In genomic region chr4:173547889-173548288, GRCh38 we compare ENCODE assay signal across 16 cellular contexts. TPM values are rescaled to one million over a fixed set of nuclear protein-coding genes. Genes with fewer than 3 reads are reported as not detected.
DNase-seq lines count a peak whose midpoint lies in the region; ATAC-seq lines count a peak whose summit lies in the region.
"Had no signal": no experiment of that assay in that cellular context is flagged by ENCODE, and none has a peak within 500 bp of the region (broad histone marks: within the 10 kb centered on the region; RNA-seq: fewer than 3 reads in every experiment).

No MANE protein-coding gene starts in this region.

- no peak overlapping the region for H3K4me3 ChIP-seq in right cardiac atrium (ENCODE audit: low read length)
- H3K4me3 ChIP-seq: MG63, thoracic aorta had no signal

- no peaks in the 10 kb centered on the region for H3K9me3 ChIP-seq in right cardiac atrium (ENCODE audit: control insufficient read depth, low read length)
- H3K9me3 ChIP-seq: Caco-2, MG63, thoracic aorta had no signal

- intact Hi-C loops in right cardiac atrium (cut with DNase I), result loop anchor here in 1 of 4 donors (10.0 kb wide), 1 partner anchor 117 kb away; no protein-coding TSS in a partner anchor

- DNase-seq in EH (ENCODE audit: low read depth) (peak; percentile 3), Kasumi-1 (lab: John Stamatoyannopoulos, UW) (peak; percentile 24 to 31), SKM-1 (lab: John Stamatoyannopoulos, UW; ENCODE audit: unreplicated experiment) (peak; percentile 14), right cardiac atrium (peak in 1 of 3 donors; percentile 55)
- no peak for DNase-seq in stimulated activated CD4-positive, alpha-beta T cell treated with anti-CD3 and anti-CD28 coated beads, Interleukin-4, amount 100 ng/mL, for 1 hour
- DNase-seq: activated CD4-positive, alpha-beta T cell treated with anti-CD3 and anti-CD28 coated beads, Interleukin-2, amount 50 U/mL, for 4 hours; activated T-cell treated with anti-CD3 and anti-CD28 coated beads, Interleukin-2, amount 50 U/mL, for 24 hours; Caco-2; MG63; NCI-H2081 treated with DMSO at 0.1 percent for 48 hours had no signal

- H3K27me3 ChIP-seq in right cardiac atrium (ENCODE audit: control insufficient read depth, insufficient read depth), result no peaks in the 10 kb centered on the region
- H3K27me3 ChIP-seq: MG63 had no signal

- H3K27ac ChIP-seq in right cardiac atrium (ENCODE audit: low read length), result no peak overlapping the region
- H3K27ac ChIP-seq: epithelial cell of prostate, thoracic aorta had no signal

- peak; percentile 70 to 83 for ATAC-seq in right cardiac atrium
- ATAC-seq in GM21381 (IDR thresholded peaks at IDR 0.05; ENCODE audit: unreplicated experiment), result no peak
- no peak for ATAC-seq in GM19328 (IDR thresholded peaks at IDR 0.05; ENCODE audit: unreplicated experiment)
- no peak for ATAC-seq in HG03196 (IDR thresholded peaks at IDR 0.05; ENCODE audit: unreplicated experiment)

- H3K4me1 ChIP-seq in right cardiac atrium (ENCODE audit: control insufficient read depth, insufficient read depth, low read length), result no peaks in the 10 kb centered on the region
- H3K4me1 ChIP-seq: Caco-2 had no signal

- WGBS in right cardiac atrium, result 50% methylated on average over 13 of the region's 13 CpGs

RNA-seq across cellular contexts. Expression of gene HAND2, which starts 17.9 kb away (rescaled TPM):
- total RNA-seq in right cardiac atrium, result 100 to 1,000 TPM in 3 of 4 donors, 10 to 100 TPM in 1; 69.3 to 154 (median 136) TPM
- 115 TPM for polyA plus RNA-seq in right cardiac atrium
- total RNA-seq: Caco-2 had no signal
- polyA plus RNA-seq: keratinocyte had no signal

Comparison
In these comparisons a context has a peak if more than half of its experiments do, and no peak if none do; other contexts are left out.
1. ATAC-seq: peak in right cardiac atrium (2 of 2); none in GM21381 (single experiment), GM19328 (single experiment) and HG03196 (single experiment).